ENCODE assay signal across 36 cellular contexts in genomic region chr19:42376177-42376555, GRCh38. TPM values are rescaled to one million over a fixed set of nuclear protein-coding genes. Genes with fewer than 3 reads are reported as not detected.
"Had no signal": no experiment of that assay in that cellular context is flagged by ENCODE, and none has a peak within 500 bp of the region (broad histone marks: within the 10 kb centered on the region; RNA-seq: fewer than 3 reads in every experiment).

No MANE protein-coding gene starts in this region.

- DNase-seq: Karpas-422, Kasumi-1, KBM-7, KG1, MG63, MM.1S, MV-4-11, NCI-H1048, NCI-H1092, NCI-H1092 treated with DMSO at 0.1 percent for 48 hours, NCI-H1105, NCI-H1105 treated with DMSO at 0.1 percent for 48 hours, NCI-H1417, NCI-H1417 treated with DMSO at 0.1 percent for 48 hours, NCI-H1436, NCI-H1436 treated with DMSO at 0.1 percent for 48 hours, NCI-H146, NCI-H1694, NCI-H1694 treated with DMSO at 0.1 percent for 48 hours, NCI-H187, NCI-H187 treated with DMSO at 0.1 percent for 48 hours, NCI-H1930, NCI-H2029, NCI-H2029 treated with DMSO at 0.1 percent for 48 hours, NCI-H2081, NCI-H2081 treated with DMSO at 0.1 percent for 48 hours, NCI-H2107, NCI-H2171, NCI-H2171 treated with DMSO at 0.1 percent for 48 hours, NCI-H2227 treated with DMSO at 0.1 percent for 48 hours, NCI-H226, NCI-H345, NCI-H446, NCI-H446 treated with DMSO at 0.1 percent for 48 hours had no signal

- H3K9me3 ChIP-seq: MG63 had no signal

- H3K36me3 ChIP-seq: MG63 had no signal

- H3K4me2 ChIP-seq: KMS-11 had no signal

- H3K27ac ChIP-seq: KMS-11 had no signal

- H3K9ac ChIP-seq: KMS-11 had no signal

- H3K4me3 ChIP-seq: MG63 had no signal

RNA-seq across cellular contexts. Expression of gene CNFN, which starts 13.9 kb away (rescaled TPM):
- total RNA-seq: LHCN-M2 had no signal
